Comparison of ENCODE assay signal across 23 cellular contexts in the genomic region with DNA sequence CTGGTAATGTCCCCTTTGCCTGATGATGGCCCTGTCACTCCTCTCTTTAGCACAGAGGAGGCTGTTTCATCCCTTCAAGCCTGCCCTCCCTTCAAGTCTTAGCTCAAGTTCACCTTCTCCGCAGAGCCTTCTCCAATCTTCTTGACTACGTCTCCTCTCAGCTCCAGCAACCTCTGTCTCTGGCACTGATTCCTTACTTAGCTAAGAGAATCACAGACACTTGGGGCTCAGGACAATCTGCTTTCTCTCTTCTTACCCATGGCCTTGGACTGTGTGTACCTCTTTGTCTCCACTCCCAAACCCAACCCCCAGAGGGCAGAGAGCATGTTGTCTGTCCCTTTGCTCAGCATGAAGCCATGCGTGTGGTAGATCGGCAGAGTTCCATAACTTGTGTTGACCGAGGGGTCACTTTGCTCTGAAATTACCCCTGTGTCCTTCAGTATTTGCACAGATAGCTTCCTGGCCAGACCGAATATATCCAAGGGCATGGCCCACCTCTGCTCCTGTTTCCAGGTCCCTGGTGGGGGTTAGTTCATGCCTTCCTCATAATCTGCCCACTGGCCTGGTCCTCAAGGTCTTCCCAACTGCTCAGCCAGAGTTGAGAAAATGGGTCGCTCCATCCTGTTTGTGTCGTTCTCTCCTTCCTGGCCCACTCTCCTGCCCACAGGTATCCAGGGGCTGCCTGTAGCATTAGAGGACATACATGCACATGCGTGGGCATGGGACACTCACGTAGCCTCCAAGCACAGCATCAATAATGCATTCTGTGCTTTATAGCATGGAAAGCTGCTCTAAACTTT.
"Had no signal": no experiment of that assay in that cellular context is flagged by ENCODE, and none has a peak within 500 bp of the region (broad histone marks: within the 10 kb centered on the region; RNA-seq: fewer than 3 reads in every experiment).

No MANE protein-coding gene starts in this region.

- H3K4me3 ChIP-seq: adrenal gland, left lung, right atrium auricular region, skin epidermis had no signal

- DNase-seq: activated CD4-positive, alpha-beta T cell treated with anti-CD3 and anti-CD28 coated beads, Interleukin-2, amount 10 ng/mL, durations not matched to agents 24 days and 14 days; activated CD4-positive, CD25-positive, alpha-beta regulatory T cell; activated CD8-positive, alpha-beta memory T cell treated with anti-CD3 and anti-CD28 coated beads, Interleukin-2, amount 50 U/mL, for 48 hours; activated effector memory CD4-positive, alpha-beta T cell treated with Interleukin-2 at 50 U/mL for 16 hours; activated T-cell treated with anti-CD3 and anti-CD28 coated beads, Interleukin-2, amount 50 U/mL, for 48 hours; adrenal gland; endodermal cell; foreskin fibroblast; hypothalamus; islet precursor cell; left lung; mammary epithelial cell; midbrain; occipital lobe; stimulated activated naive CD8-positive, alpha-beta T cell treated with anti-CD3 and anti-CD28 coated beads, Interleukin-15, amount 100 ng/mL, for 72 hours; T-cell; T-helper 9 cell; trophoblast cell had no signal

- H3K4me1 ChIP-seq: adrenal gland, left lung had no signal

- H3K9me3 ChIP-seq: adrenal gland, left lung, right atrium auricular region had no signal

- H3K27me3 ChIP-seq: adrenal gland, right atrium auricular region had no signal

- ATAC-seq: activated naive CD4-positive, alpha-beta T cell treated with anti-CD3 and anti-CD28 coated beads, Interleukin-2, amount 50 U/mL, for 72 hours; left lung; SK-N-SH treated with all-trans-retinoic acid at 6 μM for 48 hours; stimulated activated naive CD8-positive, alpha-beta T cell treated with anti-CD3 and anti-CD28 coated beads, Interleukin-15, amount 100 ng/mL, for 72 hours; T-cell had no signal

- H3K36me3 ChIP-seq: adrenal gland, left lung, right atrium auricular region had no signal

- H3K27ac ChIP-seq: adrenal gland, epithelial cell of prostate, left lung, right atrium auricular region, skin epidermis had no signal
